ENCODE assay signal across 29 cellular contexts in the genomic region with DNA sequence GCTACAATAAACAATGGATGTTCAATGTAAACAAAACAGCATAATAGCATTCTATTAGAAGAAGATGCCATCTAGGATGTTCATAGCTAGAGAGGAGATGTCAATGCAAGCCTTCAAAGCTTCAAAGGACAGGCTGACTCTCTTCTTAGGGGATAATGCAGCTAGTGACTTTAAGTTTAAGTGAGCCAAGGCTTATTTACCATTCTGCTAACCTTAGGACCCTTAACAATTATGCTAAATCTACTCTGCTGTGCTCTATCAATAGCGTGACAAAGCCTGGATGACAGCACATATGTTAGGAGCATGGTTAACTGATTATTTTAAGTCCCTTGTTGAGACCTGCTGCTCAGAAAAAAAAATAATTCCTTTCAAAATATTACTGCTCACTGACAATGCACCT.
"Had no signal": no experiment of that assay in that cellular context is flagged by ENCODE, and none has a peak within 500 bp of the region (broad histone marks: within the 10 kb centered on the region; RNA-seq: fewer than 3 reads in every experiment).

No MANE protein-coding gene starts in this region.

- DNase-seq: nephron progenitor cell; occipital lobe; ovary; posterior cingulate gyrus; psoas muscle; right cardiac atrium; right lobe of liver; sigmoid colon; small intestine; stimulated activated CD4-positive, alpha-beta T cell treated with anti-CD3 and anti-CD28 coated beads, Interleukin-15, amount 100 ng/mL, for 24 hours; stimulated activated CD4-positive, alpha-beta T cell treated with anti-CD3 and anti-CD28 coated beads, Interleukin-2, amount 100 ng/mL, for 24 hours; stimulated activated CD4-positive, alpha-beta T cell treated with anti-CD3 and anti-CD28 coated beads, Interleukin-2, amount 100 ng/mL, for 48 hours; stimulated activated CD4-positive, alpha-beta T cell treated with anti-CD3 and anti-CD28 coated beads, Interleukin-4, amount 100 ng/mL, for 24 hours; stimulated activated naive B cell treated with anti-CD40 and anti-IgM and Interleukin-4, amounts not matched to agents 10 μg/mL and 1 μg/mL and 100 μg/mL, for 72 hours; stimulated activated naive CD4-positive, alpha-beta T cell treated with Interleukin-2 at 50 U/mL for 16 hours; stomach; thyroid gland; trophoblast cell; upper lobe of left lung had no signal

- ATAC-seq: natural killer cell treated with Interleukin-12 subunit alpha and Interleukin-12 subunit beta and Interleukin-15 and Interleukin-18, amount 100 ng/mL, for 72 hours; psoas muscle; right cardiac atrium; right lobe of liver; stimulated activated effector memory CD8-positive, alpha-beta T cell treated with anti-CD3 and anti-CD28 coated beads, Interleukin-12 subunit alpha, Interleukin-12 subunit beta, amount 100 ng/mL, for 72 hours; stimulated activated naive B cell treated with anti-CD40 and anti-IgM and Interleukin-4, amounts not matched to agents 10 μg/mL and 1 μg/mL and 100 μg/mL, for 72 hours had no signal

- H2AFZ ChIP-seq: parathyroid adenoma had no signal

- H3K9ac ChIP-seq: parathyroid adenoma had no signal

- H3K27me3 Mint-ChIP-seq: natural killer cell treated with Interleukin-12 subunit alpha and Interleukin-12 subunit beta and Interleukin-15 and Interleukin-18, amount 100 ng/mL, for 72 hours; progenitor cell of endocrine pancreas; stimulated activated naive B cell treated with anti-CD40 and anti-IgM and Interleukin-4, amounts not matched to agents 10 μg/mL and 1 μg/mL and 100 μg/mL, for 72 hours; stimulated activated naive CD8-positive, alpha-beta T cell treated with anti-CD3 and anti-CD28 coated beads, Interleukin-15, Interleukin-2, amounts not matched to agents 100 ng/mL and 50 ng/mL, for 24 hours had no signal

- H3K4me1 Mint-ChIP-seq: nephron progenitor cell; neural crest cell; stimulated activated effector memory CD8-positive, alpha-beta T cell treated with anti-CD3 and anti-CD28 coated beads, Interleukin-12 subunit alpha, Interleukin-12 subunit beta, amount 100 ng/mL, for 72 hours; stimulated activated naive B cell treated with anti-CD40 and anti-IgM and Interleukin-4, amounts not matched to agents 10 μg/mL and 1 μg/mL and 100 μg/mL, for 72 hours had no signal

- H3K27ac Mint-ChIP-seq: natural killer cell treated with Interleukin-12 subunit alpha and Interleukin-12 subunit beta and Interleukin-15 and Interleukin-18, amount 100 ng/mL, for 72 hours; nephron progenitor cell; progenitor cell of endocrine pancreas; stimulated activated effector memory CD8-positive, alpha-beta T cell treated with anti-CD3 and anti-CD28 coated beads, Interleukin-12 subunit alpha, Interleukin-12 subunit beta, amount 100 ng/mL, for 72 hours; stimulated activated naive B cell treated with anti-CD40 and anti-IgM and Interleukin-4, amounts not matched to agents 10 μg/mL and 1 μg/mL and 100 μg/mL, for 72 hours; stimulated activated naive CD8-positive, alpha-beta T cell treated with anti-CD3 and anti-CD28 coated beads, Interleukin-15, Interleukin-2, amounts not matched to agents 100 ng/mL and 50 ng/mL, for 24 hours had no signal

- H3K36me3 Mint-ChIP-seq: stimulated activated effector memory CD8-positive, alpha-beta T cell treated with anti-CD3 and anti-CD28 coated beads, Interleukin-12 subunit alpha, Interleukin-12 subunit beta, amount 100 ng/mL, for 72 hours; stimulated activated naive B cell treated with anti-CD40 and anti-IgM and Interleukin-4, amounts not matched to agents 10 μg/mL and 1 μg/mL and 100 μg/mL, for 72 hours had no signal

- H3K9me3 ChIP-seq: ovary, right lobe of liver, thyroid gland had no signal

- H3K27ac ChIP-seq: ovary, parathyroid adenoma, psoas muscle, right lobe of liver, sigmoid colon, stomach, thoracic aorta, thyroid gland, tibial nerve, upper lobe of left lung, vagina had no signal

- H3K27me3 ChIP-seq: ovary, right lobe of liver, sigmoid colon, stomach, thyroid gland, tibial nerve, upper lobe of left lung, vagina had no signal

- FAIRE-seq: small intestine, urothelium cell line had no signal

- H3K4me3 Mint-ChIP-seq: natural killer cell treated with Interleukin-12 subunit alpha and Interleukin-12 subunit beta and Interleukin-15 and Interleukin-18, amount 100 ng/mL, for 72 hours; nephron progenitor cell; neural crest cell; stimulated activated effector memory CD8-positive, alpha-beta T cell treated with anti-CD3 and anti-CD28 coated beads, Interleukin-12 subunit alpha, Interleukin-12 subunit beta, amount 100 ng/mL, for 72 hours; stimulated activated naive B cell treated with anti-CD40 and anti-IgM and Interleukin-4, amounts not matched to agents 10 μg/mL and 1 μg/mL and 100 μg/mL, for 72 hours; stimulated activated naive CD8-positive, alpha-beta T cell treated with anti-CD3 and anti-CD28 coated beads, Interleukin-15, Interleukin-2, amounts not matched to agents 100 ng/mL and 50 ng/mL, for 24 hours had no signal

- H3K4me3 ChIP-seq: ovary, psoas muscle, right lobe of liver, sigmoid colon, stomach, thoracic aorta, thyroid gland, tibial nerve, upper lobe of left lung, vagina had no signal

- H3K4me1 ChIP-seq: parathyroid adenoma, psoas muscle, right lobe of liver, sigmoid colon, stomach, thyroid gland, tibial nerve, upper lobe of left lung, vagina had no signal

- H3K36me3 ChIP-seq: ovary, right lobe of liver, sigmoid colon, stomach, thoracic aorta, thyroid gland, tibial nerve, upper lobe of left lung, vagina had no signal

- H3K79me2 ChIP-seq: parathyroid adenoma had no signal
